In genomic region chr9:23665635-23666034, GRCh38 we compare ENCODE assay signal across 20 cellular contexts.
"Had no signal": no experiment of that assay in that cellular context is flagged by ENCODE, and none has a peak within 500 bp of the region (broad histone marks: within the 10 kb centered on the region; RNA-seq: fewer than 3 reads in every experiment).

No MANE protein-coding gene starts in this region.

- H3K9ac ChIP-seq: KMS-11 had no signal

- H3K27ac ChIP-seq: KMS-11, SJSA1, SK-N-MC had no signal

- ATAC-seq: K562 had no signal

- H3K4me2 ChIP-seq: KMS-11 had no signal

- H3K27me3 ChIP-seq: SJSA1 had no signal

- H3K9me3 ChIP-seq: SJSA1 had no signal

- H3K4me1 ChIP-seq: SJSA1 had no signal

- H3K4me3 ChIP-seq: K562, SJSA1, SK-N-MC had no signal

- DNase-seq: Kasumi-1, MM.1S, NCI-H1092 treated with DMSO at 0.1 percent for 48 hours, NCI-H1436, NCI-H187, NCI-H2029, NCI-H2081 treated with DMSO at 0.1 percent for 48 hours, NCI-H2171, NCI-H226, NCI-H446 treated with DMSO at 0.1 percent for 48 hours, NCI-H510A treated with DMSO at 0.1 percent for 48 hours, NCI-H69, NCI-H774, Right ventricle myocardium superior, RPMI8226, SIG-M5 had no signal

- H3K36me3 ChIP-seq: SJSA1 had no signal
